ENCODE assay signal across 31 cellular contexts in the genomic region with DNA sequence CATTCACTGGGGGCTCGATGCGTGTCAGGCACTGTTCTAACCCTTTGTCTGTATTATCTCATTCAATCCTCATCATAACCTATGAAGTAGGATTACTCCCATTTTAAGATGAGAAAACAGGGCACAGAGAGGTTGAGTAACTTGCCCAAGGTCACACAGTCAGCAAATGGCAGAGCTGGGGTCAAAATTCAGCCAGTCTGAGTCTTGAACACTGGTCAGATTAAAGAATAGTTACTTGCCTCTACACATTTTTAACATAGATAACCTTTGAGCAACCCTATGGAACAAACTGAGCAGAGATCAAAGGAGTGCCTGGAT.
"Had no signal": no experiment of that assay in that cellular context is flagged by ENCODE, and none has a peak within 500 bp of the region (broad histone marks: within the 10 kb centered on the region; RNA-seq: fewer than 3 reads in every experiment).

No MANE protein-coding gene starts in this region.

- H3K9me3 ChIP-seq: MG63 had no signal

- H3K4me3 ChIP-seq: MG63 had no signal

- DNase-seq: Karpas-422, Kasumi-1, MG63, MM.1S, MV-4-11, NCI-H1048, NCI-H1092, NCI-H1105, NCI-H1105 treated with DMSO at 0.1 percent for 48 hours, NCI-H1417, NCI-H1417 treated with DMSO at 0.1 percent for 48 hours, NCI-H1436, NCI-H1436 treated with DMSO at 0.1 percent for 48 hours, NCI-H146, NCI-H1694, NCI-H1694 treated with DMSO at 0.1 percent for 48 hours, NCI-H187 treated with DMSO at 0.1 percent for 48 hours, NCI-H1930, NCI-H2029, NCI-H2029 treated with DMSO at 0.1 percent for 48 hours, NCI-H2081, NCI-H2081 treated with DMSO at 0.1 percent for 48 hours, NCI-H2107, NCI-H2171, NCI-H2171 treated with DMSO at 0.1 percent for 48 hours, NCI-H2227 treated with DMSO at 0.1 percent for 48 hours, NCI-H226, NCI-H446, NCI-H446 treated with DMSO at 0.1 percent for 48 hours, NCI-H510A, NCI-H510A treated with DMSO at 0.1 percent for 48 hours had no signal

- H3K27me3 ChIP-seq: MG63 had no signal

- H3K36me3 ChIP-seq: MG63 had no signal
